In the genomic region with DNA sequence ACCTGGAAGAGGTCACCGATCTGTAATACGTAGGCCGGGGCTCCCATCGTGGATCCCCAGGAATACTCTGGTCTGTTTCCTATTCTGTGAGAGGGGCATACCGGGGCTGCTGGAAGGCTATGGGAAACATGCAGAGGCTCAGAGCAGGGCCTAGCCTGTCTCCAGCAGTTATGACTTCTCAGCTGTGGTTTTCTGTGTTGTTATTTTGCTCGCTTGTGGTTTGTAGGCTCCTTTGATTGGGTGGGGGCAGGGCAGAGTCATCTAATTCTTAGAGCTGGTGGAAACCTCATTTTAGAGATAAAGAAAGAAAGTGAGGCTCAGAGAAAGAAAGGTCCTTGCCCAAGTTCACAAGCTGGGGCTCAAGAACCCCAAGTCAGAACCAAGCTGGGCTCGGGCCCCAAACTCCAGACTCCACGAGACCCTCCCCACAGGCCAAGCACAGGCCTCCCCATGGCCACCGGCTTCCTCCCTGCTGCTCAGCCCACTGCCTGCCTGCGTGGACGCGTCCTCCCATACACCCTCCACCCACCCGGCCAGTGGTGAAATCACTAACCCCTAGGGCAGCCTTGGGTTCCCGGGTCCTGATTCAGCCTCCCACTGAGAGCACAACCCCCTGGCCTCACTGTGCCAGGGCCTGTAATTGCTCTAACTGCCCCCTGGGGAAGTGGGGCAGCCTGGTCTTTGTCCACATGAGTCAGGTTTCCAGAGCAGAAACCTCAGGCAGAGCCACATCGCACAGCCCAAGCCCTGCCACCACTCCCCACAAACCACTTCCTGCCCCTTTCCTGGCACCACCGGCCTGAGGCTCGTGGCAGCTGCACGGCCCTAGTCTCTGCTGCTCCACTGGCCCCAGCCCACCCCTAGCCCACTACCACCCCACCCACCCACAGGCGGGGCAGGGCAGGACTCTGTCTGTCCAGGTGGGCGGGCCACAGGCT, we compare ENCODE assay signal across 1 cellular context.
A peak's percentile ranks its signal among the peaks of the same experiment; 100 is the strongest.
TF ChIP-seq lines count a peak whose summit lies in the region.

No MANE protein-coding gene starts in this region.

TF ChIP-seq in IMR-90, 13 proteins besides CTCF, POLR2A, EP300 and RAD21 (continued from another document):
- TF ChIP-seq BHLHE40 (IDR thresholded peaks at IDR 0.05; ENCODE audit: low read depth, low read length), result peak; percentile 32; the same call in 1 of the 2 replicates
TF ChIP-seq in IMR-90: peak in this region for 7.
